ENCODE assay signal across 8 cellular contexts in genomic region chr6:116100419-116101297, GRCh38. TPM values are rescaled to one million over a fixed set of nuclear protein-coding genes. Genes with fewer than 3 reads are reported as not detected.
A peak's percentile ranks its signal among the peaks of the same experiment; 100 is the strongest.
DNase-seq lines count a peak whose midpoint lies in the region; FAIRE-seq and TF ChIP-seq lines count a peak whose summit lies in the region.

NT5DC1 (plus strand) TSS chr6:116100853; CDS start chr6:116100931, 78 bp downstream.

- H3K36me3 ChIP-seq in SJCRH30, result no peaks in the 10 kb centered on the region

- DNase-seq in GDM1 (lab: John Stamatoyannopoulos, UW) (peak; percentile 57), H4 (ENCODE audit: low spot score) (peak; percentile 48), SJCRH30 (peak; percentile 82 to 86), frontal cortex (ENCODE audit: low spot score in 2 of 2) (peak; percentile 85 to 86), nucleus accumbens (lab: John Stamatoyannopoulos, UW) (peak in 54 of 56 donors; percentile 50 to 94 (median 81))
- peak; percentile 78 for DNase-seq in activated gamma-delta T cell treated with anti-CD3 and anti-CD28 coated beads, Interleukin-2, amount 50 U/mL, for 16 hours (ENCODE audit: low read depth)

- H3K27ac ChIP-seq in SJCRH30 (peak within 1 kb of the TSS; percentile 81), temporal lobe (ENCODE audit: low read depth, low read length) (peak within 1 kb of the TSS; percentile 94)

- peaks cover 4% of the 10 kb centered on the region; the same call in 1 of the 2 replicates for H3K9me3 ChIP-seq in SJCRH30 (replicated peaks)

- peak within 1 kb of the TSS; percentile 83 for H3K4me3 ChIP-seq in SJCRH30

- no peaks in the 10 kb centered on the region for H3K4me1 ChIP-seq in SJCRH30

- peak; percentile 33; the same call in 1 of the 2 replicates for TF ChIP-seq CTCF in LNCAP (IDR thresholded peaks at IDR 0.05)

- no peaks in the 10 kb centered on the region for H3K27me3 ChIP-seq in SJCRH30

- no peak for FAIRE-seq in frontal cortex (lab: Jason Lieb, UNC)

RNA-seq across cellular contexts. Expression of gene NT5DC1, which starts in this region (rescaled TPM):
- total RNA-seq in H4 (2014; rRNA removed; shearing (Covaris generic)), result 8.2 and 9.3 TPM in 2 replicates
- 14.0 and 15.4 TPM in 2 replicates for total RNA-seq in SJCRH30 (2014; rRNA removed; shearing (Covaris generic))
- 4.5 TPM for total RNA-seq in frontal cortex
- total RNA-seq in temporal lobe, result 2.7 TPM

Comparison
In these comparisons a context has a peak if more than half of its experiments do, and no peak if none do; other contexts are left out.
1. Peak in every context shown above with its lines: DNase-seq, H3K4me3 ChIP-seq and H3K27ac ChIP-seq.